ENCODE assay signal across 1 cellular context in the genomic region with DNA sequence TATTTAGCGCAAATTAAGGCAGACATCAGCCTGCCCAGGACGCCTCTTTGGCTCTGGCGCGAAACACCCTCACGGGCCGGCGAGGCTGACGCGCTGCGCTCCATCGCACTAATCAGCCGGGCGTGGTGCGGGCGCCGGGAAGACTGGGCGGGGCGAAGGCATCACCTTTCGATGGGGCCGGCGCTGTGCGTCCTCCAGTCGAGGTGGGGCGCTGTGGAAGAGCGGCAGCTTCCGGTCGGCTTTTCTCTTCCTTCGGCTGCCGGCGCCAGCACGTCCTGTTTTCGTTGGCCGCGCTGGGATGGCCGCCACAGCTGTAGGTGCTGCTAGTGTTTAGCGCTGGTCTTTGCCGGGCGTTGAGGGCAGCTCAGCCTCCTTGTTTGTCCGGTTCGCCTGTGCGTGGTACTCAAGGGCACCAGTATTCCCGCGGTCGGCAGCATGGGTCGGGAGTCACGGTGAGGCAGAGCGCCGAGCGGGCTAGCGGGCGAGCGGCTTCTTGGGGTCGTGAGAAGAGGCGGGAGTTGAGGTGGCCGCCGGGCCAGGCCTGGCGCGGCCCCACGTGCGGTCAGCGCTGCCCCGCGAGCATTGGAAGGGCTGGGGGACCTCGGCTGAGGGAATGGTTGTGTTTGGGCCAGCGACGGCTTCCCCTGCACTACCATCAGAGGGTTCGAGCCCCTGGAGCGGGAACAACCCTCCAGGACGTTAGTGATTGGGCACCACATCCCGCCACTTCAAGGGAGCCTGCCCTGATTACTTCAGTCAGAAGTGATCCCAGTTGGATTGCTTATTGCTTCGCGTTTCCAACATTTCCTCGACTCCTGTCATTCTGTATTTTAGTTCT.
TF ChIP-seq lines count a peak whose summit lies in the region.

A gene with protein sequence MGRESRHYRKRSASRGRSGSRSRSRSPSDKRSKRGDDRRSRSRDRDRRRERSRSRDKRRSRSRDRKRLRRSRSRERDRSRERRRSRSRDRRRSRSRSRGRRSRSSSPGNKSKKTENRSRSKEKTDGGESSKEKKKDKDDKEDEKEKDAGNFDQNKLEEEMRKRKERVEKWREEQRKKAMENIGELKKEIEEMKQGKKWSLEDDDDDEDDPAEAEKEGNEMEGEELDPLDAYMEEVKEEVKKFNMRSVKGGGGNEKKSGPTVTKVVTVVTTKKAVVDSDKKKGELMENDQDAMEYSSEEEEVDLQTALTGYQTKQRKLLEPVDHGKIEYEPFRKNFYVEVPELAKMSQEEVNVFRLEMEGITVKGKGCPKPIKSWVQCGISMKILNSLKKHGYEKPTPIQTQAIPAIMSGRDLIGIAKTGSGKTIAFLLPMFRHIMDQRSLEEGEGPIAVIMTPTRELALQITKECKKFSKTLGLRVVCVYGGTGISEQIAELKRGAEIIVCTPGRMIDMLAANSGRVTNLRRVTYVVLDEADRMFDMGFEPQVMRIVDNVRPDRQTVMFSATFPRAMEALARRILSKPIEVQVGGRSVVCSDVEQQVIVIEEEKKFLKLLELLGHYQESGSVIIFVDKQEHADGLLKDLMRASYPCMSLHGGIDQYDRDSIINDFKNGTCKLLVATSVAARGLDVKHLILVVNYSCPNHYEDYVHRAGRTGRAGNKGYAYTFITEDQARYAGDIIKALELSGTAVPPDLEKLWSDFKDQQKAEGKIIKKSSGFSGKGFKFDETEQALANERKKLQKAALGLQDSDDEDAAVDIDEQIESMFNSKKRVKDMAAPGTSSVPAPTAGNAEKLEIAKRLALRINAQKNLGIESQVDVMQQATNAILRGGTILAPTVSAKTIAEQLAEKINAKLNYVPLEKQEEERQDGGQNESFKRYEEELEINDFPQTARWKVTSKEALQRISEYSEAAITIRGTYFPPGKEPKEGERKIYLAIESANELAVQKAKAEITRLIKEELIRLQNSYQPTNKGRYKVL (plus strand): TSS at position 276 of the 838 bp plus-strand sequence. CDS start 160 bp downstream, at position 436.

TF ChIP-seq in K562, 482 proteins besides CTCF, POLR2A, EP300 and RAD21 (continued from another document and continues in another):
- TF ChIP-seq NONO (IDR thresholded peaks at IDR 0.05; ENCODE audit: low read depth in 2 of 2, low read length in 1 of 2), result peak in 1 of 2 experiments; percentile 87; a peak in 2 of 4 replicates
- peak; percentile 85 for TF ChIP-seq POLR2AphosphoS5 (IDR thresholded peaks at IDR 0.05; ENCODE audit: control insufficient read depth, insufficient read depth, low read depth, low read length)
- TF ChIP-seq MYC (IDR thresholded peaks at IDR 0.05; ENCODE audit: low read depth, low read length), result peak; percentile 85
- TF ChIP-seq MYC (CRISPR knock-in tag; IDR thresholded peaks at IDR 0.05; ENCODE audit: borderline replicate concordance, low read depth), result no peak
- TF ChIP-seq, protein P1, sequence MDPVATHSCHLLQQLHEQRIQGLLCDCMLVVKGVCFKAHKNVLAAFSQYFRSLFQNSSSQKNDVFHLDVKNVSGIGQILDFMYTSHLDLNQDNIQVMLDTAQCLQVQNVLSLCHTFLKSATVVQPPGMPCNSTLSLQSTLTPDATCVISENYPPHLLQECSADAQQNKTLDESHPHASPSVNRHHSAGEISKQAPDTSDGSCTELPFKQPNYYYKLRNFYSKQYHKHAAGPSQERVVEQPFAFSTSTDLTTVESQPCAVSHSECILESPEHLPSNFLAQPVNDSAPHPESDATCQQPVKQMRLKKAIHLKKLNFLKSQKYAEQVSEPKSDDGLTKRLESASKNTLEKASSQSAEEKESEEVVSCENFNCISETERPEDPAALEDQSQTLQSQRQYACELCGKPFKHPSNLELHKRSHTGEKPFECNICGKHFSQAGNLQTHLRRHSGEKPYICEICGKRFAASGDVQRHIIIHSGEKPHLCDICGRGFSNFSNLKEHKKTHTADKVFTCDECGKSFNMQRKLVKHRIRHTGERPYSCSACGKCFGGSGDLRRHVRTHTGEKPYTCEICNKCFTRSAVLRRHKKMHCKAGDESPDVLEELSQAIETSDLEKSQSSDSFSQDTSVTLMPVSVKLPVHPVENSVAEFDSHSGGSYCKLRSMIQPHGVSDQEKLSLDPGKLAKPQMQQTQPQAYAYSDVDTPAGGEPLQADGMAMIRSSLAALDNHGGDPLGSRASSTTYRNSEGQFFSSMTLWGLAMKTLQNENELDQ (CRISPR knock-in tag; IDR thresholded peaks at IDR 0.05; ENCODE audit: borderline replicate concordance), result no peak
- TF ChIP-seq SMAD1 (IDR thresholded peaks at IDR 0.05; ENCODE audit: low read depth, low read length, partially characterized antibody), result peak; percentile 58
- TF ChIP-seq, protein P2, sequence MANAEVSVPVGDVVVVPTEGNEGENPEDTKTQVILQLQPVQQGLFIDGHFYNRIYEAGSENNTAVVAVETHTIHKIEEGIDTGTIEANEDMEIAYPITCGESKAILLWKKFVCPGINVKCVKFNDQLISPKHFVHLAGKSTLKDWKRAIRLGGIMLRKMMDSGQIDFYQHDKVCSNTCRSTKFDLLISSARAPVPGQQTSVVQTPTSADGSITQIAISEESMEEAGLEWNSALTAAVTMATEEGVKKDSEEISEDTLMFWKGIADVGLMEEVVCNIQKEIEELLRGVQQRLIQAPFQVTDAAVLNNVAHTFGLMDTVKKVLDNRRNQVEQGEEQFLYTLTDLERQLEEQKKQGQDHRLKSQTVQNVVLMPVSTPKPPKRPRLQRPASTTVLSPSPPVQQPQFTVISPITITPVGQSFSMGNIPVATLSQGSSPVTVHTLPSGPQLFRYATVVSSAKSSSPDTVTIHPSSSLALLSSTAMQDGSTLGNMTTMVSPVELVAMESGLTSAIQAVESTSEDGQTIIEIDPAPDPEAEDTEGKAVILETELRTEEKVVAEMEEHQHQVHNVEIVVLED (CRISPR knock-in tag; IDR thresholded peaks at IDR 0.05), result peak; percentile 86
- TF ChIP-seq ZZZ3 (IDR thresholded peaks at IDR 0.05), result 0 out of 2 replicates have a peak, but pooled peaks have one; percentile 38
- TF ChIP-seq ZNF12 (CRISPR knock-in tag; IDR thresholded peaks at IDR 0.05), result peak; percentile 82; the same call in 1 of the 2 replicates
- TF ChIP-seq SP1 (CRISPR knock-in tag; IDR thresholded peaks at IDR 0.05), result peak; percentile 96
- TF ChIP-seq RUNX1 (IDR thresholded peaks at IDR 0.05; ENCODE audit: low read depth), result 0 out of 2 replicates have a peak, but pooled peaks have one; percentile 46
- TF ChIP-seq ESRRA (IDR thresholded peaks at IDR 0.05; ENCODE audit: borderline replicate concordance, low read depth), result peak; percentile 55; the same call in 1 of the 2 replicates
- peak; percentile 81; the same call in 1 of the 2 replicates for TF ChIP-seq HDAC2 (IDR thresholded peaks at IDR 0.05)
- peak; percentile 96 for TF ChIP-seq CXXC5 (CRISPR knock-in tag; IDR thresholded peaks at IDR 0.05)
- no peak for TF ChIP-seq MTF1 (CRISPR knock-in tag; IDR thresholded peaks at IDR 0.05; ENCODE audit: borderline replicate concordance)
- TF ChIP-seq NR4A1 (CRISPR knock-in tag; IDR thresholded peaks at IDR 0.05), result no peak
- TF ChIP-seq NR4A1 (tag; IDR thresholded peaks at IDR 0.05), result peak; percentile 33; the same call in 1 of the 2 replicates
- peak in 1 of 2 experiments; percentile 37; a peak in 2 of 4 replicates for TF ChIP-seq SIX5 (IDR thresholded peaks at IDR 0.05; ENCODE audit: borderline replicate concordance in 1 of 2, insufficient read depth in 1 of 2, low read depth in 1 of 2, low read length in 2 of 2)
- TF ChIP-seq, protein P3, sequence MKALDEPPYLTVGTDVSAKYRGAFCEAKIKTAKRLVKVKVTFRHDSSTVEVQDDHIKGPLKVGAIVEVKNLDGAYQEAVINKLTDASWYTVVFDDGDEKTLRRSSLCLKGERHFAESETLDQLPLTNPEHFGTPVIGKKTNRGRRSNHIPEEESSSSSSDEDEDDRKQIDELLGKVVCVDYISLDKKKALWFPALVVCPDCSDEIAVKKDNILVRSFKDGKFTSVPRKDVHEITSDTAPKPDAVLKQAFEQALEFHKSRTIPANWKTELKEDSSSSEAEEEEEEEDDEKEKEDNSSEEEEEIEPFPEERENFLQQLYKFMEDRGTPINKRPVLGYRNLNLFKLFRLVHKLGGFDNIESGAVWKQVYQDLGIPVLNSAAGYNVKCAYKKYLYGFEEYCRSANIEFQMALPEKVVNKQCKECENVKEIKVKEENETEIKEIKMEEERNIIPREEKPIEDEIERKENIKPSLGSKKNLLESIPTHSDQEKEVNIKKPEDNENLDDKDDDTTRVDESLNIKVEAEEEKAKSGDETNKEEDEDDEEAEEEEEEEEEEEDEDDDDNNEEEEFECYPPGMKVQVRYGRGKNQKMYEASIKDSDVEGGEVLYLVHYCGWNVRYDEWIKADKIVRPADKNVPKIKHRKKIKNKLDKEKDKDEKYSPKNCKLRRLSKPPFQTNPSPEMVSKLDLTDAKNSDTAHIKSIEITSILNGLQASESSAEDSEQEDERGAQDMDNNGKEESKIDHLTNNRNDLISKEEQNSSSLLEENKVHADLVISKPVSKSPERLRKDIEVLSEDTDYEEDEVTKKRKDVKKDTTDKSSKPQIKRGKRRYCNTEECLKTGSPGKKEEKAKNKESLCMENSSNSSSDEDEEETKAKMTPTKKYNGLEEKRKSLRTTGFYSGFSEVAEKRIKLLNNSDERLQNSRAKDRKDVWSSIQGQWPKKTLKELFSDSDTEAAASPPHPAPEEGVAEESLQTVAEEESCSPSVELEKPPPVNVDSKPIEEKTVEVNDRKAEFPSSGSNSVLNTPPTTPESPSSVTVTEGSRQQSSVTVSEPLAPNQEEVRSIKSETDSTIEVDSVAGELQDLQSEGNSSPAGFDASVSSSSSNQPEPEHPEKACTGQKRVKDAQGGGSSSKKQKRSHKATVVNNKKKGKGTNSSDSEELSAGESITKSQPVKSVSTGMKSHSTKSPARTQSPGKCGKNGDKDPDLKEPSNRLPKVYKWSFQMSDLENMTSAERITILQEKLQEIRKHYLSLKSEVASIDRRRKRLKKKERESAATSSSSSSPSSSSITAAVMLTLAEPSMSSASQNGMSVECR (CRISPR knock-in tag; IDR thresholded peaks at IDR 0.05), result peak; percentile 96
- TF ChIP-seq, protein P4, sequence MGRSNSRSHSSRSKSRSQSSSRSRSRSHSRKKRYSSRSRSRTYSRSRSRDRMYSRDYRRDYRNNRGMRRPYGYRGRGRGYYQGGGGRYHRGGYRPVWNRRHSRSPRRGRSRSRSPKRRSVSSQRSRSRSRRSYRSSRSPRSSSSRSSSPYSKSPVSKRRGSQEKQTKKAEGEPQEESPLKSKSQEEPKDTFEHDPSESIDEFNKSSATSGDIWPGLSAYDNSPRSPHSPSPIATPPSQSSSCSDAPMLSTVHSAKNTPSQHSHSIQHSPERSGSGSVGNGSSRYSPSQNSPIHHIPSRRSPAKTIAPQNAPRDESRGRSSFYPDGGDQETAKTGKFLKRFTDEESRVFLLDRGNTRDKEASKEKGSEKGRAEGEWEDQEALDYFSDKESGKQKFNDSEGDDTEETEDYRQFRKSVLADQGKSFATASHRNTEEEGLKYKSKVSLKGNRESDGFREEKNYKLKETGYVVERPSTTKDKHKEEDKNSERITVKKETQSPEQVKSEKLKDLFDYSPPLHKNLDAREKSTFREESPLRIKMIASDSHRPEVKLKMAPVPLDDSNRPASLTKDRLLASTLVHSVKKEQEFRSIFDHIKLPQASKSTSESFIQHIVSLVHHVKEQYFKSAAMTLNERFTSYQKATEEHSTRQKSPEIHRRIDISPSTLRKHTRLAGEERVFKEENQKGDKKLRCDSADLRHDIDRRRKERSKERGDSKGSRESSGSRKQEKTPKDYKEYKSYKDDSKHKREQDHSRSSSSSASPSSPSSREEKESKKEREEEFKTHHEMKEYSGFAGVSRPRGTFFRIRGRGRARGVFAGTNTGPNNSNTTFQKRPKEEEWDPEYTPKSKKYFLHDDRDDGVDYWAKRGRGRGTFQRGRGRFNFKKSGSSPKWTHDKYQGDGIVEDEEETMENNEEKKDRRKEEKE (IDR thresholded peaks at IDR 0.05; ENCODE audit: borderline replicate concordance in 1 of 2, control insufficient read depth in 1 of 2, low read depth in 2 of 2, low read length in 1 of 2), result peak in 1 of 2 experiments; percentile 83; a peak in 1 of 4 replicates
- peak; percentile 96 for TF ChIP-seq SUPT5H (IDR thresholded peaks at IDR 0.05)
- TF ChIP-seq, protein P5, sequence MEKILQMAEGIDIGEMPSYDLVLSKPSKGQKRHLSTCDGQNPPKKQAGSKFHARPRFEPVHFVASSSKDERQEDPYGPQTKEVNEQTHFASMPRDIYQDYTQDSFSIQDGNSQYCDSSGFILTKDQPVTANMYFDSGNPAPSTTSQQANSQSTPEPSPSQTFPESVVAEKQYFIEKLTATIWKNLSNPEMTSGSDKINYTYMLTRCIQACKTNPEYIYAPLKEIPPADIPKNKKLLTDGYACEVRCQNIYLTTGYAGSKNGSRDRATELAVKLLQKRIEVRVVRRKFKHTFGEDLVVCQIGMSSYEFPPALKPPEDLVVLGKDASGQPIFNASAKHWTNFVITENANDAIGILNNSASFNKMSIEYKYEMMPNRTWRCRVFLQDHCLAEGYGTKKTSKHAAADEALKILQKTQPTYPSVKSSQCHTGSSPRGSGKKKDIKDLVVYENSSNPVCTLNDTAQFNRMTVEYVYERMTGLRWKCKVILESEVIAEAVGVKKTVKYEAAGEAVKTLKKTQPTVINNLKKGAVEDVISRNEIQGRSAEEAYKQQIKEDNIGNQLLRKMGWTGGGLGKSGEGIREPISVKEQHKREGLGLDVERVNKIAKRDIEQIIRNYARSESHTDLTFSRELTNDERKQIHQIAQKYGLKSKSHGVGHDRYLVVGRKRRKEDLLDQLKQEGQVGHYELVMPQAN (IDR thresholded peaks at IDR 0.05; ENCODE audit: borderline replicate concordance), result peak; percentile 97
- TF ChIP-seq, protein P6, sequence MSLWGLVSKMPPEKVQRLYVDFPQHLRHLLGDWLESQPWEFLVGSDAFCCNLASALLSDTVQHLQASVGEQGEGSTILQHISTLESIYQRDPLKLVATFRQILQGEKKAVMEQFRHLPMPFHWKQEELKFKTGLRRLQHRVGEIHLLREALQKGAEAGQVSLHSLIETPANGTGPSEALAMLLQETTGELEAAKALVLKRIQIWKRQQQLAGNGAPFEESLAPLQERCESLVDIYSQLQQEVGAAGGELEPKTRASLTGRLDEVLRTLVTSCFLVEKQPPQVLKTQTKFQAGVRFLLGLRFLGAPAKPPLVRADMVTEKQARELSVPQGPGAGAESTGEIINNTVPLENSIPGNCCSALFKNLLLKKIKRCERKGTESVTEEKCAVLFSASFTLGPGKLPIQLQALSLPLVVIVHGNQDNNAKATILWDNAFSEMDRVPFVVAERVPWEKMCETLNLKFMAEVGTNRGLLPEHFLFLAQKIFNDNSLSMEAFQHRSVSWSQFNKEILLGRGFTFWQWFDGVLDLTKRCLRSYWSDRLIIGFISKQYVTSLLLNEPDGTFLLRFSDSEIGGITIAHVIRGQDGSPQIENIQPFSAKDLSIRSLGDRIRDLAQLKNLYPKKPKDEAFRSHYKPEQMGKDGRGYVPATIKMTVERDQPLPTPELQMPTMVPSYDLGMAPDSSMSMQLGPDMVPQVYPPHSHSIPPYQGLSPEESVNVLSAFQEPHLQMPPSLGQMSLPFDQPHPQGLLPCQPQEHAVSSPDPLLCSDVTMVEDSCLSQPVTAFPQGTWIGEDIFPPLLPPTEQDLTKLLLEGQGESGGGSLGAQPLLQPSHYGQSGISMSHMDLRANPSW (CRISPR knock-in tag; IDR thresholded peaks at IDR 0.05), result no peak
- no peak for TF ChIP-seq ZNF583 (CRISPR knock-in tag; IDR thresholded peaks at IDR 0.05)
